Comparison of ENCODE assay signal across 12 cellular contexts in the genomic region with DNA sequence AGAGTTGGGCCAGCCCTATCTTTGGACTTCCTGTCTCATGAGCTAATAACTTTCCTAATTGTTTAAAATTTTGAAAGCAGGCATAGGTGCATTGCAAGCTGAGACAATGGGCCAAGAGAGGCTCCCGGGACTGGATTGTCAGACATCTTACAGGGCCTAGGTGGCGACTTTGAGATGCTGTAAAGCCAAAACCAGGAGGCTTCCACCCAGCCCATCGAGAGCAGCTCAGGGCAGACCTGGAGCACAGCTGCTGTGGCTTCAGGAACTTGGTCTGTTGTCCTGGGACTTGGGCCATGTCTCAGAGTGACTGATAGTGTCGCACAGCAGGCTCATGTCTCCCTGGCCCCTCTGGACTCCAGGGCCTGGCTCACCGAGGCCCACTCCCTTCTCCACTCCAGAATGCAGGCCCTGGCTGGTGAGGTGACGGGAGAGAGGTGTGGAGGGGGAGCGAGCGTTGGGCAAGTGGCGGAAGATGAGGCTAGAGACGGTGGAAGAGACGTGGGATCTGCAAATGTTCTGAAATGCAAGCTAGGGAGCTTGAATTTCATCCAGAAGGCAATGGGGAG. TPM values are rescaled to one million over a fixed set of nuclear protein-coding genes. Genes with fewer than 3 reads are reported as not detected.
DNase-seq lines count a peak whose midpoint lies in the region; ATAC-seq and TF ChIP-seq lines count a peak whose summit lies in the region.
"Had no signal": no experiment of that assay in that cellular context is flagged by ENCODE, and none has a peak within 500 bp of the region (broad histone marks: within the 10 kb centered on the region; RNA-seq: fewer than 3 reads in every experiment).

No MANE protein-coding gene starts in this region.

- peak; percentile 44 for DNase-seq in activated naive CD4-positive, alpha-beta T cell treated with anti-CD3 and anti-CD28 coated beads for 36 hours
- DNase-seq in activated naive CD4-positive, alpha-beta T cell treated with anti-CD3 and anti-CD28 coated beads, Interleukin-2, amount 50 U/mL, for 16 hours, result no peak
- DNase-seq in IMR-90 (no peak), naive B cell (no peak), retina (no peak)
- DNase-seq in activated CD4-positive, alpha-beta T cell treated with anti-CD3 and anti-CD28 coated beads, Interleukin-2, amount 10 ng/mL, durations not matched to agents 7 days and 5 days, result peak; percentile 21
- no peak for DNase-seq in activated T-helper 1 cell treated with anti-CD3 and anti-CD28 coated beads, Interleukin-12 subunit alpha, Interleukin-12 subunit beta, Interleukin-2, Interleukin-4 antibody, amounts not matched to agents 30 ng/mL and 10 ng/mL and 1 ng/mL, durations not matched to agents 14 hours and 24 hours and 36 hours (ENCODE audit: low spot score)
- DNase-seq: AML-193, NCI-H1105 treated with DMSO at 0.1 percent for 48 hours had no signal

- H3K9me3 ChIP-seq in IMR-90 (ENCODE audit: control insufficient read depth, insufficient read depth, low read length), result peaks cover 2% of the 10 kb centered on the region; the same call in 1 of the 2 replicates
- H3K9me3 ChIP-seq: adrenal gland had no signal

- TF ChIP-seq RAD21 in IMR-90 (IDR thresholded peaks at IDR 0.05; ENCODE audit: low read length), result no peak

- H3K27me3 Mint-ChIP-seq in activated naive CD4-positive, alpha-beta T cell treated with anti-CD3 and anti-CD28 coated beads for 36 hours (ENCODE audit: low read depth), result no peaks in the 10 kb centered on the region
- H3K27me3 Mint-ChIP-seq in activated CD4-positive, alpha-beta T cell treated with anti-CD3 and anti-CD28 coated beads, Interleukin-2, amount 10 ng/mL, durations not matched to agents 7 days and 5 days, result no peaks in the 10 kb centered on the region
- H3K27me3 Mint-ChIP-seq in naive B cell, result no peaks in the 10 kb centered on the region
- no peaks in the 10 kb centered on the region for H3K27me3 Mint-ChIP-seq in activated T-helper 1 cell treated with anti-CD3 and anti-CD28 coated beads, Interleukin-12 subunit alpha, Interleukin-12 subunit beta, Interleukin-2, Interleukin-4 antibody, amounts not matched to agents 30 ng/mL and 10 ng/mL and 1 ng/mL, durations not matched to agents 14 hours and 24 hours and 36 hours (ENCODE audit: insufficient read depth)

- H3K4ac ChIP-seq in IMR-90 (ENCODE audit: low read depth, low read length), result no peak overlapping the region

- no peak overlapping the region for H3K18ac ChIP-seq in IMR-90 (ENCODE audit: low read depth, low read length)

- no peaks in the 10 kb centered on the region; the same call in 1 of the 2 replicates for H3K27me3 ChIP-seq in IMR-90 (ENCODE audit: control insufficient read depth, insufficient read depth, low read length)
- H3K27me3 ChIP-seq: adrenal gland had no signal

- no peak overlapping the region for H2BK120ac ChIP-seq in IMR-90 (ENCODE audit: low read depth, low read length)

- H2BK5ac ChIP-seq in IMR-90 (ENCODE audit: low read depth, low read length, poor library complexity, severe bottlenecking), result no peak overlapping the region

- no peaks in the 10 kb centered on the region for H3K36me3 Mint-ChIP-seq in activated naive CD4-positive, alpha-beta T cell treated with anti-CD3 and anti-CD28 coated beads for 36 hours (ENCODE audit: low read depth)
- no peaks in the 10 kb centered on the region for H3K36me3 Mint-ChIP-seq in activated CD4-positive, alpha-beta T cell treated with anti-CD3 and anti-CD28 coated beads, Interleukin-2, amount 10 ng/mL, durations not matched to agents 7 days and 5 days (ENCODE audit: low read depth)
- H3K36me3 Mint-ChIP-seq in naive B cell, result no peaks in the 10 kb centered on the region
- peaks cover 1% of the 10 kb centered on the region for H3K36me3 Mint-ChIP-seq in activated T-helper 1 cell treated with anti-CD3 and anti-CD28 coated beads, Interleukin-12 subunit alpha, Interleukin-12 subunit beta, Interleukin-2, Interleukin-4 antibody, amounts not matched to agents 30 ng/mL and 10 ng/mL and 1 ng/mL, durations not matched to agents 14 hours and 24 hours and 36 hours (ENCODE audit: low read depth)
- H3K36me3 Mint-ChIP-seq: natural killer cell treated with Interleukin-12 subunit alpha and Interleukin-12 subunit beta and Interleukin-15 and Interleukin-18, amount 100 ng/mL, for 72 hours had no signal

- no peak for TF ChIP-seq POLR2A in IMR-90 (IDR thresholded peaks at IDR 0.05; ENCODE audit: low read depth, low read length)

- H3K4me2 ChIP-seq in IMR-90 (ENCODE audit: low read depth, low read length), result no peak overlapping the region

- no peak overlapping the region for H3K4me3 ChIP-seq in IMR-90 (ENCODE audit: insufficient read depth, low read depth, low read length)
- H3K4me3 ChIP-seq: adrenal gland had no signal

- no peaks in the 10 kb centered on the region for H3K36me3 ChIP-seq in IMR-90 (ENCODE audit: control insufficient read depth, insufficient read depth, low read length)
- H3K36me3 ChIP-seq: adrenal gland had no signal

- peak overlapping the region; percentile 52 for H2AFZ ChIP-seq in IMR-90 (replicated peaks; ENCODE audit: low read length, poor library complexity)

- H4K8ac ChIP-seq in IMR-90 (ENCODE audit: low read depth in 2 of 2, low read length in 2 of 2), result no peak overlapping the region

- H4K91ac ChIP-seq in IMR-90 (ENCODE audit: insufficient read depth, low read depth, low read length), result no peak overlapping the region

- no peak overlapping the region for H3K27ac Mint-ChIP-seq in activated naive CD4-positive, alpha-beta T cell treated with anti-CD3 and anti-CD28 coated beads for 36 hours
- H3K27ac Mint-ChIP-seq in activated CD4-positive, alpha-beta T cell treated with anti-CD3 and anti-CD28 coated beads, Interleukin-2, amount 10 ng/mL, durations not matched to agents 7 days and 5 days, result no peak overlapping the region
- peak overlapping the region in 4 of 6 donors; percentile 32 to 75 (median 65) for H3K27ac Mint-ChIP-seq in naive B cell
- no peak overlapping the region for H3K27ac Mint-ChIP-seq in activated T-helper 1 cell treated with anti-CD3 and anti-CD28 coated beads, Interleukin-12 subunit alpha, Interleukin-12 subunit beta, Interleukin-2, Interleukin-4 antibody, amounts not matched to agents 30 ng/mL and 10 ng/mL and 1 ng/mL, durations not matched to agents 14 hours and 24 hours and 36 hours
- H3K27ac Mint-ChIP-seq: natural killer cell treated with Interleukin-12 subunit alpha and Interleukin-12 subunit beta and Interleukin-15 and Interleukin-18, amount 100 ng/mL, for 72 hours had no signal

- POLR2A ChIA-PET in IMR-90 (lab: Charles Lee; ENCODE audit: unreplicated experiment), result no interaction called here
- POLR2A ChIA-PET in activated CD4-positive, alpha-beta T cell treated with anti-CD3 and anti-CD28 coated beads, Interleukin-2, amount 10 ng/mL, durations not matched to agents 7 days and 5 days (lab: Charles Lee), result no interaction called here

- intact Hi-C loops in activated naive CD4-positive, alpha-beta T cell treated with anti-CD3 and anti-CD28 coated beads for 36 hours (cut with micrococcal nuclease), result loop anchor here (1.0 kb wide), 3 partner anchors 43 to 137 kb away; no protein-coding TSS in a partner anchor
- intact Hi-C loops in IMR-90 (cut with micrococcal nuclease), result no loop called here
- intact Hi-C loops in activated T-helper 1 cell treated with anti-CD3 and anti-CD28 coated beads, Interleukin-12 subunit alpha, Interleukin-12 subunit beta, Interleukin-2, Interleukin-4 antibody, amounts not matched to agents 30 ng/mL and 10 ng/mL and 1 ng/mL, durations not matched to agents 14 hours and 24 hours and 36 hours (cut with micrococcal nuclease), result no loop called here

- in situ Hi-C loops in IMR-90 (cut with MboI; ENCODE audit: low sequenced_read_pairs), result no loop called here

- no peak for TF ChIP-seq CTCF in IMR-90 (conservative IDR thresholded peaks at IDR 0.05; ENCODE audit: low read depth, low read length)

- CTCF ChIA-PET in activated naive CD4-positive, alpha-beta T cell treated with anti-CD3 and anti-CD28 coated beads for 36 hours (lab: Charles Lee), result interaction anchor here (0.9 to 2.1 kb wide), 2 partner anchors 42 to 592 kb away, joined by 3 to 8 read pairs; no protein-coding TSS in a partner anchor
- CTCF ChIA-PET in IMR-90 (lab: Yijun Ruan, JAX), result interaction anchor here (0.6 to 0.9 kb wide), 4 partner anchors 65 to 1114 kb away, joined by 3 read pairs; no protein-coding TSS in a partner anchor
- CTCF ChIA-PET in activated CD4-positive, alpha-beta T cell treated with anti-CD3 and anti-CD28 coated beads, Interleukin-2, amount 10 ng/mL, durations not matched to agents 7 days and 5 days (lab: Charles Lee), result interaction anchor here (0.6 kb wide), 1 partner anchor 20 kb away, joined by 3 read pairs; no protein-coding TSS in a partner anchor

- ATAC-seq in IMR-90 (ENCODE audit: low read depth) (no peak), naive B cell (ENCODE audit: low read depth in 2 of 2) (no peak), GM21381 (IDR thresholded peaks at IDR 0.05; ENCODE audit: unreplicated experiment) (no peak)

- no peak overlapping the region for H3K9ac ChIP-seq in IMR-90 (ENCODE audit: low read depth, low read length)

- no peaks in the 10 kb centered on the region for H3K4me1 ChIP-seq in IMR-90 (ENCODE audit: control insufficient read depth, insufficient read depth, low read length)

- no peak overlapping the region for H4K5ac ChIP-seq in IMR-90 (ENCODE audit: low read depth, low read length)

- no peak overlapping the region for H2BK15ac ChIP-seq in IMR-90 (ENCODE audit: low read depth, low read length)

- no peak overlapping the region for H2AK5ac ChIP-seq in IMR-90 (ENCODE audit: low read depth, low read length)

- dilution Hi-C loops in IMR-90 (cut with HindIII; ENCODE audit: low sequenced_read_pairs, unreplicated experiment), result no loop called here

- H3K4me1 Mint-ChIP-seq in activated naive CD4-positive, alpha-beta T cell treated with anti-CD3 and anti-CD28 coated beads for 36 hours (ENCODE audit: low read depth), result peaks cover 17% of the 10 kb centered on the region
- H3K4me1 Mint-ChIP-seq in activated CD4-positive, alpha-beta T cell treated with anti-CD3 and anti-CD28 coated beads, Interleukin-2, amount 10 ng/mL, durations not matched to agents 7 days and 5 days, result peaks cover 31% of the 10 kb centered on the region
- H3K4me1 Mint-ChIP-seq in naive B cell, result peaks cover 34 to 50% (median 36%) of the 10 kb centered on the region in 3 donors
- H3K4me1 Mint-ChIP-seq in activated T-helper 1 cell treated with anti-CD3 and anti-CD28 coated beads, Interleukin-12 subunit alpha, Interleukin-12 subunit beta, Interleukin-2, Interleukin-4 antibody, amounts not matched to agents 30 ng/mL and 10 ng/mL and 1 ng/mL, durations not matched to agents 14 hours and 24 hours and 36 hours (ENCODE audit: low read depth), result peaks cover 26% of the 10 kb centered on the region

- H3K27ac ChIP-seq in IMR-90 (ENCODE audit: insufficient read depth, low read length), result no peak overlapping the region
- H3K27ac ChIP-seq: adrenal gland had no signal

- no peaks in the 10 kb centered on the region for H3K9me3 Mint-ChIP-seq in activated naive CD4-positive, alpha-beta T cell treated with anti-CD3 and anti-CD28 coated beads for 36 hours
- H3K9me3 Mint-ChIP-seq in activated CD4-positive, alpha-beta T cell treated with anti-CD3 and anti-CD28 coated beads, Interleukin-2, amount 10 ng/mL, durations not matched to agents 7 days and 5 days, result no peaks in the 10 kb centered on the region
- peaks cover 0 to 3% (median 0%) of the 10 kb centered on the region in 7 donors for H3K9me3 Mint-ChIP-seq in naive B cell
- no peaks in the 10 kb centered on the region for H3K9me3 Mint-ChIP-seq in activated T-helper 1 cell treated with anti-CD3 and anti-CD28 coated beads, Interleukin-12 subunit alpha, Interleukin-12 subunit beta, Interleukin-2, Interleukin-4 antibody, amounts not matched to agents 30 ng/mL and 10 ng/mL and 1 ng/mL, durations not matched to agents 14 hours and 24 hours and 36 hours
- H3K9me3 Mint-ChIP-seq: natural killer cell treated with Interleukin-12 subunit alpha and Interleukin-12 subunit beta and Interleukin-15 and Interleukin-18, amount 100 ng/mL, for 72 hours had no signal

- H3K4me3 Mint-ChIP-seq in activated naive CD4-positive, alpha-beta T cell treated with anti-CD3 and anti-CD28 coated beads for 36 hours, result no peak overlapping the region
- H3K4me3 Mint-ChIP-seq in activated CD4-positive, alpha-beta T cell treated with anti-CD3 and anti-CD28 coated beads, Interleukin-2, amount 10 ng/mL, durations not matched to agents 7 days and 5 days, result no peak overlapping the region
- peak overlapping the region in 1 of 8 donors; percentile 25 for H3K4me3 Mint-ChIP-seq in naive B cell
- no peak overlapping the region for H3K4me3 Mint-ChIP-seq in activated T-helper 1 cell treated with anti-CD3 and anti-CD28 coated beads, Interleukin-12 subunit alpha, Interleukin-12 subunit beta, Interleukin-2, Interleukin-4 antibody, amounts not matched to agents 30 ng/mL and 10 ng/mL and 1 ng/mL, durations not matched to agents 14 hours and 24 hours and 36 hours
- H3K4me3 Mint-ChIP-seq: natural killer cell treated with Interleukin-12 subunit alpha and Interleukin-12 subunit beta and Interleukin-15 and Interleukin-18, amount 100 ng/mL, for 72 hours had no signal

- no peak overlapping the region for H3K14ac ChIP-seq in IMR-90 (replicated peaks; ENCODE audit: low read depth, low read length)

- H2BK20ac ChIP-seq in IMR-90 (ENCODE audit: low read depth, low read length), result no peak overlapping the region

- no peaks in the 10 kb centered on the region for H4K20me1 ChIP-seq in IMR-90 (ENCODE audit: insufficient read depth, low read length)

- H3K56ac ChIP-seq in IMR-90 (ENCODE audit: extremely low read depth, insufficient read depth, low read length), result no peak overlapping the region

- no peaks in the 10 kb centered on the region for H3K79me1 ChIP-seq in IMR-90 (ENCODE audit: low read depth in 1 of 2, low read length in 2 of 2)

- BruUV-seq in IMR-90 (replicated peaks; lab: Mats Ljungman, UMichigan), result no TSS peak

- no peak overlapping the region for H2AK9ac ChIP-seq in IMR-90 (replicated peaks; ENCODE audit: low read depth, low read length, poor library complexity)

- WGBS in IMR-90 (ENCODE audit: extremely low coverage in 2 of 2, insufficient read length in 1 of 2), 2 experiments, result 33% methylated on average over 1 of the region's 11 CpGs; no CpG with 5 or more reads in 1 of the 2 experiments

- H3K9me1 ChIP-seq in IMR-90 (ENCODE audit: insufficient read depth, low read length), result no peaks in the 10 kb centered on the region

- H3K23ac ChIP-seq in IMR-90 (ENCODE audit: low read depth, low read length), result no peak overlapping the region

RNA-seq across cellular contexts. Expression of a gene that starts 24.1 kb away (rescaled TPM):
- total RNA-seq in activated naive CD4-positive, alpha-beta T cell treated with anti-CD3 and anti-CD28 coated beads for 36 hours, result 10 to 100 TPM; 17.8 to 19.2 TPM
- 5.6 and 8.3 TPM in 2 replicates for total RNA-seq in IMR-90 (2012; rRNA removed)
- 2.1 and 3.8 TPM in 2 replicates for polyA plus RNA-seq in IMR-90 (2012; rRNA removed)
- 0.41 and 0.90 TPM in 2 replicates for polyA plus RNA-seq in IMR-90 (2012; cell fraction: cytosol; rRNA removed)
- 0.52 and 3.9 TPM in 2 replicates for polyA plus RNA-seq in IMR-90 (2012; cell fraction: nucleus; rRNA removed; ENCODE audit: low replicate concordance)
- 10 to 100 TPM; 36.5 to 50.6 TPM for total RNA-seq in activated CD4-positive, alpha-beta T cell treated with anti-CD3 and anti-CD28 coated beads, Interleukin-2, amount 10 ng/mL, durations not matched to agents 7 days and 5 days
- 10 to 100 TPM; 18.4 to 30.7 (median 26.9) TPM for polyA plus RNA-seq in naive B cell (ENCODE audit: low read depth in 6 of 6)
- 24.1 and 24.3 TPM in 2 replicates for total RNA-seq in activated T-helper 1 cell treated with anti-CD3 and anti-CD28 coated beads, Interleukin-12 subunit alpha, Interleukin-12 subunit beta, Interleukin-2, Interleukin-4 antibody, amounts not matched to agents 30 ng/mL and 10 ng/mL and 1 ng/mL, durations not matched to agents 14 hours and 24 hours and 36 hours

Comparison
In these comparisons a context has a peak if more than half of its experiments do, and no peak if none do; other contexts are left out.
1. DNase-seq: peak in activated naive CD4-positive, alpha-beta T cell treated with anti-CD3 and anti-CD28 coated beads for 36 hours (single experiment) and activated CD4-positive, alpha-beta T cell treated with anti-CD3 and anti-CD28 coated beads, Interleukin-2, amount 10 ng/mL, durations not matched to agents 7 days and 5 days (single experiment); none in activated naive CD4-positive, alpha-beta T cell treated with anti-CD3 and anti-CD28 coated beads, Interleukin-2, amount 50 U/mL, for 16 hours (single experiment), IMR-90 (single experiment), naive B cell (single experiment), retina (single experiment) and activated T-helper 1 cell treated with anti-CD3 and anti-CD28 coated beads, Interleukin-12 subunit alpha, Interleukin-12 subunit beta, Interleukin-2, Interleukin-4 antibody, amounts not matched to agents 30 ng/mL and 10 ng/mL and 1 ng/mL, durations not matched to agents 14 hours and 24 hours and 36 hours (single experiment).
2. H3K27ac Mint-ChIP-seq: peak in naive B cell (4 of 6); none in activated naive CD4-positive, alpha-beta T cell treated with anti-CD3 and anti-CD28 coated beads for 36 hours (single experiment), activated CD4-positive, alpha-beta T cell treated with anti-CD3 and anti-CD28 coated beads, Interleukin-2, amount 10 ng/mL, durations not matched to agents 7 days and 5 days (single experiment) and activated T-helper 1 cell treated with anti-CD3 and anti-CD28 coated beads, Interleukin-12 subunit alpha, Interleukin-12 subunit beta, Interleukin-2, Interleukin-4 antibody, amounts not matched to agents 30 ng/mL and 10 ng/mL and 1 ng/mL, durations not matched to agents 14 hours and 24 hours and 36 hours (single experiment).